ENCODE assay signal across 1 cellular context in genomic region chr3:115156255-115156654, GRCh38.
A peak's percentile ranks its signal among the peaks of the same experiment; 100 is the strongest.
TF ChIP-seq lines count a peak whose summit lies in the region.

No MANE protein-coding gene starts in this region.

TF ChIP-seq in K562, 482 proteins besides CTCF, POLR2A, EP300 and RAD21 (continued from another document and continues in another):
- TF ChIP-seq, protein P1, sequence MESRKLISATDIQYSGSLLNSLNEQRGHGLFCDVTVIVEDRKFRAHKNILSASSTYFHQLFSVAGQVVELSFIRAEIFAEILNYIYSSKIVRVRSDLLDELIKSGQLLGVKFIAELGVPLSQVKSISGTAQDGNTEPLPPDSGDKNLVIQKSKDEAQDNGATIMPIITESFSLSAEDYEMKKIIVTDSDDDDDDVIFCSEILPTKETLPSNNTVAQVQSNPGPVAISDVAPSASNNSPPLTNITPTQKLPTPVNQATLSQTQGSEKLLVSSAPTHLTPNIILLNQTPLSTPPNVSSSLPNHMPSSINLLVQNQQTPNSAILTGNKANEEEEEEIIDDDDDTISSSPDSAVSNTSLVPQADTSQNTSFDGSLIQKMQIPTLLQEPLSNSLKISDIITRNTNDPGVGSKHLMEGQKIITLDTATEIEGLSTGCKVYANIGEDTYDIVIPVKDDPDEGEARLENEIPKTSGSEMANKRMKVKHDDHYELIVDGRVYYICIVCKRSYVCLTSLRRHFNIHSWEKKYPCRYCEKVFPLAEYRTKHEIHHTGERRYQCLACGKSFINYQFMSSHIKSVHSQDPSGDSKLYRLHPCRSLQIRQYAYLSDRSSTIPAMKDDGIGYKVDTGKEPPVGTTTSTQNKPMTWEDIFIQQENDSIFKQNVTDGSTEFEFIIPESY (CRISPR knock-in tag; IDR thresholded peaks at IDR 0.05), result no peak
- TF ChIP-seq ZNF311 (CRISPR knock-in tag; IDR thresholded peaks at IDR 0.05) (0 out of 2 replicates have a peak, but pooled peaks have one; percentile 38), SRF (CRISPR knock-in tag; IDR thresholded peaks at IDR 0.05) (no peak), ELF1 (tag; IDR thresholded peaks at IDR 0.05) (no peak), ZNF217 (CRISPR knock-in tag; IDR thresholded peaks at IDR 0.05) (no peak), MEF2D (tag; conservative IDR thresholded peaks at IDR 0.05; ENCODE audit: low read depth) (peak; percentile 71; the same call in 1 of the 2 replicates), ZNF184 (CRISPR knock-in tag; IDR thresholded peaks at IDR 0.05) (no peak), JUNB (CRISPR knock-in tag; conservative IDR thresholded peaks at IDR 0.05) (no peak), CXXC5 (CRISPR knock-in tag; IDR thresholded peaks at IDR 0.05) (peak; percentile 34; the same call in 1 of the 2 replicates), TOE1 (IDR thresholded peaks at IDR 0.05; ENCODE audit: borderline replicate concordance) (no peak), TOE1 (CRISPR knock-in tag; IDR thresholded peaks at IDR 0.05; ENCODE audit: borderline replicate concordance, low read depth) (no peak), BACH1 (tag; IDR thresholded peaks at IDR 0.05) (peak; percentile 83), TEAD1 (CRISPR knock-in tag; IDR thresholded peaks at IDR 0.05) (0 out of 4 replicates have a peak, but pooled peaks of 1 of the 2 experiments have one; percentile 34), RUNX1 (IDR thresholded peaks at IDR 0.05; ENCODE audit: low read depth) (no peak), RFX5 (IDR thresholded peaks at IDR 0.05; ENCODE audit: low read depth, low read length) (no peak), TAF7 (tag; IDR thresholded peaks at IDR 0.05) (peak; percentile 33; the same call in 1 of the 2 replicates), MAFK (IDR thresholded peaks at IDR 0.05; ENCODE audit: low read length) (no peak), PHB2 (IDR thresholded peaks at IDR 0.05; ENCODE audit: low read depth) (no peak), SOX6 (IDR thresholded peaks at IDR 0.05) (no peak), ZNF740 (CRISPR knock-in tag; IDR thresholded peaks at IDR 0.05) (no peak), ZNF740 (tag; IDR thresholded peaks at IDR 0.05) (peak in 1 of 2 experiments; percentile 54; a peak in 1 of 4 replicates), SMAD4 (CRISPR knock-in tag; conservative IDR thresholded peaks at IDR 0.05) (peak; percentile 67; the same call in 1 of the 2 replicates), ZNF133 (CRISPR knock-in tag; IDR thresholded peaks at IDR 0.05) (no peak), FOSL1 (tag; conservative IDR thresholded peaks at IDR 0.05) (0 out of 2 replicates have a peak, but pooled peaks have one; percentile 12), ETV1 (tag; conservative IDR thresholded peaks at IDR 0.05; ENCODE audit: low read depth) (peak; percentile 45; the same call in 1 of the 2 replicates), KLF6 (CRISPR knock-in tag; IDR thresholded peaks at IDR 0.05; ENCODE audit: borderline replicate concordance) (peak; percentile 81; the same call in 1 of the 2 replicates), CHCHD3 (CRISPR knock-in tag; IDR thresholded peaks at IDR 0.05) (no peak), SMARCA5 (IDR thresholded peaks at IDR 0.05) (no peak), XRCC3 (IDR thresholded peaks at IDR 0.05) (no peak), ZNF589 (CRISPR knock-in tag; IDR thresholded peaks at IDR 0.05; ENCODE audit: low read depth) (peak; percentile 74; the same call in 1 of the 2 replicates), NR4A1 (CRISPR knock-in tag; IDR thresholded peaks at IDR 0.05) (no peak), NR4A1 (tag; IDR thresholded peaks at IDR 0.05) (peak; percentile 88), ZNF696 (CRISPR knock-in tag; conservative IDR thresholded peaks at IDR 0.05) (no peak), RFX1 (IDR thresholded peaks at IDR 0.05) (no peak), HINFP (tag; conservative IDR thresholded peaks at IDR 0.05; ENCODE audit: low read depth) (0 out of 2 replicates have a peak, but pooled peaks have one; percentile 38), NR2C1 (IDR thresholded peaks at IDR 0.05) (no peak), NR2C1 (tag; IDR thresholded peaks at IDR 0.05) (peak; percentile 71), DDX20 (tag; IDR thresholded peaks at IDR 0.05; ENCODE audit: low read depth) (peak; percentile 76), MAZ (CRISPR knock-in tag; conservative IDR thresholded peaks at IDR 0.05 in 1 of 2, IDR thresholded peaks at IDR 0.05 in 1 of 2) (no peak), RCOR1 (IDR thresholded peaks at IDR 0.05; ENCODE audit: borderline replicate concordance in 1 of 2, low read depth in 2 of 2, low read length in 2 of 2) (peak in 1 of 2 experiments; percentile 15; a peak in 1 of 4 replicates), HNRNPH1 (optimal IDR thresholded peaks at IDR 0.05; ENCODE audit: low read depth, low read length) (no peak), SAP30 (IDR thresholded peaks at IDR 0.05; ENCODE audit: borderline replicate concordance, insufficient read depth, low read depth, low read length, poor library complexity, severe bottlenecking) (no peak), ZNF778 (CRISPR knock-in tag; IDR thresholded peaks at IDR 0.05) (no peak), NEUROD1 (IDR thresholded peaks at IDR 0.05; ENCODE audit: borderline replicate concordance, low read depth, low read length, partially characterized antibody) (no peak), KDM5B (IDR thresholded peaks at IDR 0.05; ENCODE audit: insufficient replicate concordance, low read depth, low read length) (no peak)
- TF ChIP-seq, protein P2, sequence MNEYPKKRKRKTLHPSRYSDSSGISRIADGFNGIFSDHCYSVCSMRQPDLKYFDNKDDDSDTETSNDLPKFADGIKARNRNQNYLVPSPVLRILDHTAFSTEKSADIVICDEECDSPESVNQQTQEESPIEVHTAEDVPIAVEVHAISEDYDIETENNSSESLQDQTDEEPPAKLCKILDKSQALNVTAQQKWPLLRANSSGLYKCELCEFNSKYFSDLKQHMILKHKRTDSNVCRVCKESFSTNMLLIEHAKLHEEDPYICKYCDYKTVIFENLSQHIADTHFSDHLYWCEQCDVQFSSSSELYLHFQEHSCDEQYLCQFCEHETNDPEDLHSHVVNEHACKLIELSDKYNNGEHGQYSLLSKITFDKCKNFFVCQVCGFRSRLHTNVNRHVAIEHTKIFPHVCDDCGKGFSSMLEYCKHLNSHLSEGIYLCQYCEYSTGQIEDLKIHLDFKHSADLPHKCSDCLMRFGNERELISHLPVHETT (CRISPR knock-in tag; conservative IDR thresholded peaks at IDR 0.05 in 1 of 2, IDR thresholded peaks at IDR 0.05 in 1 of 2), result peak in 1 of 2 experiments; percentile 58; a peak in 1 of 4 replicates
- TF ChIP-seq, protein P3, sequence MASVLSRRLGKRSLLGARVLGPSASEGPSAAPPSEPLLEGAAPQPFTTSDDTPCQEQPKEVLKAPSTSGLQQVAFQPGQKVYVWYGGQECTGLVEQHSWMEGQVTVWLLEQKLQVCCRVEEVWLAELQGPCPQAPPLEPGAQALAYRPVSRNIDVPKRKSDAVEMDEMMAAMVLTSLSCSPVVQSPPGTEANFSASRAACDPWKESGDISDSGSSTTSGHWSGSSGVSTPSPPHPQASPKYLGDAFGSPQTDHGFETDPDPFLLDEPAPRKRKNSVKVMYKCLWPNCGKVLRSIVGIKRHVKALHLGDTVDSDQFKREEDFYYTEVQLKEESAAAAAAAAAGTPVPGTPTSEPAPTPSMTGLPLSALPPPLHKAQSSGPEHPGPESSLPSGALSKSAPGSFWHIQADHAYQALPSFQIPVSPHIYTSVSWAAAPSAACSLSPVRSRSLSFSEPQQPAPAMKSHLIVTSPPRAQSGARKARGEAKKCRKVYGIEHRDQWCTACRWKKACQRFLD (CRISPR knock-in tag; IDR thresholded peaks at IDR 0.05), result peak; percentile 58; the same call in 1 of the 2 replicates
- TF ChIP-seq, protein P4, sequence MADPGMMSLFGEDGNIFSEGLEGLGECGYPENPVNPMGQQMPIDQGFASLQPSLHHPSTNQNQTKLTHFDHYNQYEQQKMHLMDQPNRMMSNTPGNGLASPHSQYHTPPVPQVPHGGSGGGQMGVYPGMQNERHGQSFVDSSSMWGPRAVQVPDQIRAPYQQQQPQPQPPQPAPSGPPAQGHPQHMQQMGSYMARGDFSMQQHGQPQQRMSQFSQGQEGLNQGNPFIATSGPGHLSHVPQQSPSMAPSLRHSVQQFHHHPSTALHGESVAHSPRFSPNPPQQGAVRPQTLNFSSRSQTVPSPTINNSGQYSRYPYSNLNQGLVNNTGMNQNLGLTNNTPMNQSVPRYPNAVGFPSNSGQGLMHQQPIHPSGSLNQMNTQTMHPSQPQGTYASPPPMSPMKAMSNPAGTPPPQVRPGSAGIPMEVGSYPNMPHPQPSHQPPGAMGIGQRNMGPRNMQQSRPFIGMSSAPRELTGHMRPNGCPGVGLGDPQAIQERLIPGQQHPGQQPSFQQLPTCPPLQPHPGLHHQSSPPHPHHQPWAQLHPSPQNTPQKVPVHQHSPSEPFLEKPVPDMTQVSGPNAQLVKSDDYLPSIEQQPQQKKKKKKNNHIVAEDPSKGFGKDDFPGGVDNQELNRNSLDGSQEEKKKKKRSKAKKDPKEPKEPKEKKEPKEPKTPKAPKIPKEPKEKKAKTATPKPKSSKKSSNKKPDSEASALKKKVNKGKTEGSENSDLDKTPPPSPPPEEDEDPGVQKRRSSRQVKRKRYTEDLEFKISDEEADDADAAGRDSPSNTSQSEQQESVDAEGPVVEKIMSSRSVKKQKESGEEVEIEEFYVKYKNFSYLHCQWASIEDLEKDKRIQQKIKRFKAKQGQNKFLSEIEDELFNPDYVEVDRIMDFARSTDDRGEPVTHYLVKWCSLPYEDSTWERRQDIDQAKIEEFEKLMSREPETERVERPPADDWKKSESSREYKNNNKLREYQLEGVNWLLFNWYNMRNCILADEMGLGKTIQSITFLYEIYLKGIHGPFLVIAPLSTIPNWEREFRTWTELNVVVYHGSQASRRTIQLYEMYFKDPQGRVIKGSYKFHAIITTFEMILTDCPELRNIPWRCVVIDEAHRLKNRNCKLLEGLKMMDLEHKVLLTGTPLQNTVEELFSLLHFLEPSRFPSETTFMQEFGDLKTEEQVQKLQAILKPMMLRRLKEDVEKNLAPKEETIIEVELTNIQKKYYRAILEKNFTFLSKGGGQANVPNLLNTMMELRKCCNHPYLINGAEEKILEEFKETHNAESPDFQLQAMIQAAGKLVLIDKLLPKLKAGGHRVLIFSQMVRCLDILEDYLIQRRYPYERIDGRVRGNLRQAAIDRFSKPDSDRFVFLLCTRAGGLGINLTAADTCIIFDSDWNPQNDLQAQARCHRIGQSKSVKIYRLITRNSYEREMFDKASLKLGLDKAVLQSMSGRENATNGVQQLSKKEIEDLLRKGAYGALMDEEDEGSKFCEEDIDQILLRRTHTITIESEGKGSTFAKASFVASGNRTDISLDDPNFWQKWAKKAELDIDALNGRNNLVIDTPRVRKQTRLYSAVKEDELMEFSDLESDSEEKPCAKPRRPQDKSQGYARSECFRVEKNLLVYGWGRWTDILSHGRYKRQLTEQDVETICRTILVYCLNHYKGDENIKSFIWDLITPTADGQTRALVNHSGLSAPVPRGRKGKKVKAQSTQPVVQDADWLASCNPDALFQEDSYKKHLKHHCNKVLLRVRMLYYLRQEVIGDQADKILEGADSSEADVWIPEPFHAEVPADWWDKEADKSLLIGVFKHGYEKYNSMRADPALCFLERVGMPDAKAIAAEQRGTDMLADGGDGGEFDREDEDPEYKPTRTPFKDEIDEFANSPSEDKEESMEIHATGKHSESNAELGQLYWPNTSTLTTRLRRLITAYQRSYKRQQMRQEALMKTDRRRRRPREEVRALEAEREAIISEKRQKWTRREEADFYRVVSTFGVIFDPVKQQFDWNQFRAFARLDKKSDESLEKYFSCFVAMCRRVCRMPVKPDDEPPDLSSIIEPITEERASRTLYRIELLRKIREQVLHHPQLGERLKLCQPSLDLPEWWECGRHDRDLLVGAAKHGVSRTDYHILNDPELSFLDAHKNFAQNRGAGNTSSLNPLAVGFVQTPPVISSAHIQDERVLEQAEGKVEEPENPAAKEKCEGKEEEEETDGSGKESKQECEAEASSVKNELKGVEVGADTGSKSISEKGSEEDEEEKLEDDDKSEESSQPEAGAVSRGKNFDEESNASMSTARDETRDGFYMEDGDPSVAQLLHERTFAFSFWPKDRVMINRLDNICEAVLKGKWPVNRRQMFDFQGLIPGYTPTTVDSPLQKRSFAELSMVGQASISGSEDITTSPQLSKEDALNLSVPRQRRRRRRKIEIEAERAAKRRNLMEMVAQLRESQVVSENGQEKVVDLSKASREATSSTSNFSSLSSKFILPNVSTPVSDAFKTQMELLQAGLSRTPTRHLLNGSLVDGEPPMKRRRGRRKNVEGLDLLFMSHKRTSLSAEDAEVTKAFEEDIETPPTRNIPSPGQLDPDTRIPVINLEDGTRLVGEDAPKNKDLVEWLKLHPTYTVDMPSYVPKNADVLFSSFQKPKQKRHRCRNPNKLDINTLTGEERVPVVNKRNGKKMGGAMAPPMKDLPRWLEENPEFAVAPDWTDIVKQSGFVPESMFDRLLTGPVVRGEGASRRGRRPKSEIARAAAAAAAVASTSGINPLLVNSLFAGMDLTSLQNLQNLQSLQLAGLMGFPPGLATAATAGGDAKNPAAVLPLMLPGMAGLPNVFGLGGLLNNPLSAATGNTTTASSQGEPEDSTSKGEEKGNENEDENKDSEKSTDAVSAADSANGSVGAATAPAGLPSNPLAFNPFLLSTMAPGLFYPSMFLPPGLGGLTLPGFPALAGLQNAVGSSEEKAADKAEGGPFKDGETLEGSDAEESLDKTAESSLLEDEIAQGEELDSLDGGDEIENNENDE (IDR thresholded peaks at IDR 0.05; ENCODE audit: low read depth, low read length), result no peak
